28 cellular contexts compared by ENCODE assay signal in genomic region chr9:99449726-99450125, GRCh38.
"Had no signal": no experiment of that assay in that cellular context is flagged by ENCODE, and none has a peak within 500 bp of the region (broad histone marks: within the 10 kb centered on the region; RNA-seq: fewer than 3 reads in every experiment).

No MANE protein-coding gene starts in this region.

- H3K36me3 ChIP-seq: stomach, suprapubic skin, thoracic aorta, thyroid gland, tibial artery, tibial nerve, transverse colon, upper lobe of left lung, upper lobe of right lung, uterus, vagina had no signal

- H3K4me3 Mint-ChIP-seq: stimulated activated effector memory CD8-positive, alpha-beta T cell treated with anti-CD3 and anti-CD28 coated beads, Interleukin-12 subunit alpha, Interleukin-12 subunit beta, amount 100 ng/mL, for 72 hours; stimulated activated memory B cell treated with anti-CD40 and anti-IgM and Interleukin-4, amounts not matched to agents 10 μg/mL and 1 μg/mL and 100 μg/mL, for 72 hours; stimulated activated naive B cell treated with anti-CD40 and anti-IgM and Interleukin-4, amounts not matched to agents 10 μg/mL and 1 μg/mL and 100 μg/mL, for 72 hours; stimulated activated naive CD8-positive, alpha-beta T cell treated with anti-CD3 and anti-CD28 coated beads, Interleukin-15, amount 100 ng/mL, for 72 hours; stimulated activated naive CD8-positive, alpha-beta T cell treated with anti-CD3 and anti-CD28 coated beads, Interleukin-15, Interleukin-2, amounts not matched to agents 100 ng/mL and 50 ng/mL, for 24 hours; type B pancreatic cell had no signal

- FAIRE-seq: urothelium cell line had no signal

- H3K27me3 ChIP-seq: testis, thyroid gland, tibial artery, tibial nerve, transverse colon, upper lobe of left lung, upper lobe of right lung, uterus, vagina had no signal

- H3K36me3 Mint-ChIP-seq: stimulated activated effector memory CD8-positive, alpha-beta T cell treated with anti-CD3 and anti-CD28 coated beads, Interleukin-12 subunit alpha, Interleukin-12 subunit beta, amount 100 ng/mL, for 72 hours; type B pancreatic cell had no signal

- H3K27ac ChIP-seq: stomach, suprapubic skin, testis, thoracic aorta, thyroid gland, tibial artery, tibial nerve, transverse colon, upper lobe of left lung, upper lobe of right lung, uterus, vagina had no signal

- H3K27ac Mint-ChIP-seq: stimulated activated effector memory CD8-positive, alpha-beta T cell treated with anti-CD3 and anti-CD28 coated beads, Interleukin-12 subunit alpha, Interleukin-12 subunit beta, amount 100 ng/mL, for 72 hours; stimulated activated memory B cell treated with anti-CD40 and anti-IgM and Interleukin-4, amounts not matched to agents 10 μg/mL and 1 μg/mL and 100 μg/mL, for 72 hours; stimulated activated naive B cell treated with anti-CD40 and anti-IgM and Interleukin-4, amounts not matched to agents 10 μg/mL and 1 μg/mL and 100 μg/mL, for 72 hours; stimulated activated naive CD8-positive, alpha-beta T cell treated with anti-CD3 and anti-CD28 coated beads, Interleukin-15, Interleukin-2, amounts not matched to agents 100 ng/mL and 50 ng/mL, for 24 hours; type B pancreatic cell had no signal

- DNase-seq: stimulated activated CD4-positive, alpha-beta T cell treated with anti-CD3 and anti-CD28 coated beads, Interleukin-2, amount 100 ng/mL, for 48 hours; stimulated activated CD4-positive, alpha-beta T cell treated with anti-CD3 and anti-CD28 coated beads, Interleukin-4, amount 100 ng/mL, for 1 hour; stimulated activated CD4-positive, alpha-beta T cell treated with anti-CD3 and anti-CD28 coated beads, Interleukin-4, amount 100 ng/mL, for 24 hours; stimulated activated CD4-positive, alpha-beta T cell treated with anti-CD3 and anti-CD28 coated beads, Interleukin-4, amount 100 ng/mL, for 4 hours; stimulated activated CD8-positive, alpha-beta memory T cell treated with anti-CD3 and anti-CD28 coated beads, Interleukin-4, amount 100 ng/mL, for 48 hours; stimulated activated naive B cell treated with anti-CD40 and anti-IgM and Interleukin-4, amounts not matched to agents 10 μg/mL and 1 μg/mL and 100 μg/mL, for 72 hours; stimulated activated naive CD4-positive, alpha-beta T cell; stimulated activated naive CD4-positive, alpha-beta T cell treated with Interleukin-2 at 50 U/mL for 16 hours; stimulated activated naive CD8-positive, alpha-beta T cell treated with anti-CD3 and anti-CD28 coated beads, Interleukin-15, amount 100 ng/mL, for 72 hours; stimulated activated naive CD8-positive, alpha-beta T cell treated with anti-CD3 and anti-CD28 coated beads, Interleukin-15, Interleukin-2, amounts not matched to agents 100 U/mL and 50 U/mL, for 24 hours; stomach; substantia nigra; testis; thyroid gland; tibial artery; transverse colon; upper lobe of left lung; upper lobe of right lung; uterus had no signal

- H3K4me1 Mint-ChIP-seq: stimulated activated effector memory CD8-positive, alpha-beta T cell treated with anti-CD3 and anti-CD28 coated beads, Interleukin-12 subunit alpha, Interleukin-12 subunit beta, amount 100 ng/mL, for 72 hours; stimulated activated memory B cell treated with anti-CD40 and anti-IgM and Interleukin-4, amounts not matched to agents 10 μg/mL and 1 μg/mL and 100 μg/mL, for 72 hours; stimulated activated naive CD8-positive, alpha-beta T cell treated with anti-CD3 and anti-CD28 coated beads, Interleukin-15, amount 100 ng/mL, for 72 hours had no signal

- H3K9me3 ChIP-seq: stomach, suprapubic skin, testis, thoracic aorta, thyroid gland, tibial artery, transverse colon, upper lobe of left lung, upper lobe of right lung, uterus, vagina had no signal

- H3K4me3 ChIP-seq: stomach, suprapubic skin, testis, thoracic aorta, thyroid gland, tibial artery, tibial nerve, transverse colon, upper lobe of left lung, upper lobe of right lung, uterus, vagina had no signal

- H3K9me3 Mint-ChIP-seq: stimulated activated effector memory CD8-positive, alpha-beta T cell treated with anti-CD3 and anti-CD28 coated beads, Interleukin-12 subunit alpha, Interleukin-12 subunit beta, amount 100 ng/mL, for 72 hours; stimulated activated naive CD8-positive, alpha-beta T cell treated with anti-CD3 and anti-CD28 coated beads, Interleukin-15, amount 100 ng/mL, for 72 hours; stimulated activated naive CD8-positive, alpha-beta T cell treated with anti-CD3 and anti-CD28 coated beads, Interleukin-15, Interleukin-2, amounts not matched to agents 100 ng/mL and 50 ng/mL, for 24 hours; type B pancreatic cell had no signal

- H3K27me3 Mint-ChIP-seq: stimulated activated memory B cell treated with anti-CD40 and anti-IgM and Interleukin-4, amounts not matched to agents 10 μg/mL and 1 μg/mL and 100 μg/mL, for 72 hours; type B pancreatic cell had no signal

- H3K4me1 ChIP-seq: testis, tibial nerve, transverse colon, upper lobe of left lung, upper lobe of right lung, uterus had no signal
